9 cellular contexts compared by ENCODE assay signal in genomic region chr1:178531897-178532296, GRCh38. TPM values are rescaled to one million over a fixed set of nuclear protein-coding genes. Genes with fewer than 3 reads are reported as not detected.
DNase-seq lines count a peak whose midpoint lies in the region; ATAC-seq and TF ChIP-seq lines count a peak whose summit lies in the region.
"Had no signal": no experiment of that assay in that cellular context is flagged by ENCODE, and none has a peak within 500 bp of the region (broad histone marks: within the 10 kb centered on the region; RNA-seq: fewer than 3 reads in every experiment).

No MANE protein-coding gene starts in this region.

- H3K9me2 ChIP-seq in MM.1S (replicated peaks; ENCODE audit: insufficient read depth, low read length): no peaks in the 10 kb centered on the region

- H3K4me3 Mint-ChIP-seq in activated T-helper 1 cell treated with anti-CD3 and anti-CD28 coated beads, Interleukin-12 subunit alpha, Interleukin-12 subunit beta, Interleukin-2, Interleukin-4 antibody, amounts not matched to agents 30 ng/mL and 10 ng/mL and 1 ng/mL, durations not matched to agents 14 hours and 24 hours and 36 hours: no peak overlapping the region

- intact Hi-C loops in activated T-helper 1 cell treated with anti-CD3 and anti-CD28 coated beads, Interleukin-12 subunit alpha, Interleukin-12 subunit beta, Interleukin-2, Interleukin-4 antibody, amounts not matched to agents 30 ng/mL and 10 ng/mL and 1 ng/mL, durations not matched to agents 14 hours and 24 hours and 36 hours (cut with micrococcal nuclease): loop anchor here (1.0 to 2.0 kb wide), 3 partner anchors 10 to 470 kb away; no protein-coding TSS in a partner anchor

- ATAC-seq in GM21423 (IDR thresholded peaks at IDR 0.05; ENCODE audit: unreplicated experiment): peak; percentile 17
- ATAC-seq in esophagus mucosa: peak; percentile 19
- no peak for ATAC-seq in HG02885 (IDR thresholded peaks at IDR 0.05; ENCODE audit: poor library complexity, unreplicated experiment)

- no peaks in the 10 kb centered on the region for H4K20me1 ChIP-seq in MM.1S (ENCODE audit: insufficient read depth, low read length)

- peaks cover 7% of the 10 kb centered on the region for H3K4me1 Mint-ChIP-seq in activated T-helper 1 cell treated with anti-CD3 and anti-CD28 coated beads, Interleukin-12 subunit alpha, Interleukin-12 subunit beta, Interleukin-2, Interleukin-4 antibody, amounts not matched to agents 30 ng/mL and 10 ng/mL and 1 ng/mL, durations not matched to agents 14 hours and 24 hours and 36 hours (ENCODE audit: low read depth)

- no peak overlapping the region for H3K27ac Mint-ChIP-seq in activated T-helper 1 cell treated with anti-CD3 and anti-CD28 coated beads, Interleukin-12 subunit alpha, Interleukin-12 subunit beta, Interleukin-2, Interleukin-4 antibody, amounts not matched to agents 30 ng/mL and 10 ng/mL and 1 ng/mL, durations not matched to agents 14 hours and 24 hours and 36 hours

- TF ChIP-seq CTCF in MM.1S (IDR thresholded peaks at IDR 0.05; ENCODE audit: low read length) (no peak), BE2C (IDR thresholded peaks at IDR 0.05; ENCODE audit: low read depth, low read length) (no peak)

- H3K36me3 ChIP-seq in MM.1S (replicated peaks; ENCODE audit: insufficient read depth, low read length) (no peaks in the 10 kb centered on the region), BE2C (no peaks in the 10 kb centered on the region)
- H3K36me3 ChIP-seq: ascending aorta had no signal

- H3K4me1 ChIP-seq in MM.1S (ENCODE audit: low read length): 0 out of 2 replicates have a peak, but pooled peaks cover 3% of the 10 kb centered on the region
- H3K4me1 ChIP-seq in BE2C: no peaks in the 10 kb centered on the region
- H3K4me1 ChIP-seq: ascending aorta had no signal

- H3K27me3 Mint-ChIP-seq in activated T-helper 1 cell treated with anti-CD3 and anti-CD28 coated beads, Interleukin-12 subunit alpha, Interleukin-12 subunit beta, Interleukin-2, Interleukin-4 antibody, amounts not matched to agents 30 ng/mL and 10 ng/mL and 1 ng/mL, durations not matched to agents 14 hours and 24 hours and 36 hours (ENCODE audit: insufficient read depth): peaks cover 3% of the 10 kb centered on the region

- H3K36me3 Mint-ChIP-seq in activated T-helper 1 cell treated with anti-CD3 and anti-CD28 coated beads, Interleukin-12 subunit alpha, Interleukin-12 subunit beta, Interleukin-2, Interleukin-4 antibody, amounts not matched to agents 30 ng/mL and 10 ng/mL and 1 ng/mL, durations not matched to agents 14 hours and 24 hours and 36 hours (ENCODE audit: low read depth): no peaks in the 10 kb centered on the region

- no peaks in the 10 kb centered on the region for H3K79me2 ChIP-seq in MM.1S (ENCODE audit: low read length)

- H3K4me3 ChIP-seq in MM.1S (ENCODE audit: low read length) (no peak overlapping the region), BE2C (ENCODE audit: low read depth, low read length) (no peak overlapping the region)
- H3K4me3 ChIP-seq: ascending aorta had no signal

- H3F3A ChIP-seq in MM.1S (ENCODE audit: insufficient read depth, low read length): no peaks in the 10 kb centered on the region

- H3K27ac ChIP-seq in MM.1S (ENCODE audit: low read length): no peak overlapping the region
- H3K27ac ChIP-seq: ascending aorta had no signal

- DNase-seq in DMS79 treated with DMSO at 0.1 percent for 48 hours (lab: John Stamatoyannopoulos, UW): peak; percentile 83
- DNase-seq in MM.1S: no peak
- DNase-seq in BE2C: no peak
- no peak for DNase-seq in dedifferentiated amniotic fluid mesenchymal stem cell (ENCODE audit: extremely low spot score)
- DNase-seq in activated T-helper 1 cell treated with anti-CD3 and anti-CD28 coated beads, Interleukin-12 subunit alpha, Interleukin-12 subunit beta, Interleukin-2, Interleukin-4 antibody, amounts not matched to agents 30 ng/mL and 10 ng/mL and 1 ng/mL, durations not matched to agents 14 hours and 24 hours and 36 hours (ENCODE audit: low spot score): no peak

- H3K9me3 ChIP-seq in MM.1S (replicated peaks; ENCODE audit: insufficient read depth, low read length) (no peaks in the 10 kb centered on the region), BE2C (no peaks in the 10 kb centered on the region)
- H3K9me3 ChIP-seq: ascending aorta had no signal

- peak overlapping the region; percentile 48 for H2AFZ ChIP-seq in MM.1S (ENCODE audit: low read length)

- H3K9me3 Mint-ChIP-seq in activated T-helper 1 cell treated with anti-CD3 and anti-CD28 coated beads, Interleukin-12 subunit alpha, Interleukin-12 subunit beta, Interleukin-2, Interleukin-4 antibody, amounts not matched to agents 30 ng/mL and 10 ng/mL and 1 ng/mL, durations not matched to agents 14 hours and 24 hours and 36 hours: no peaks in the 10 kb centered on the region

- no peak overlapping the region for H3K9ac ChIP-seq in MM.1S (ENCODE audit: low read length)

- H3K4me2 ChIP-seq in MM.1S (ENCODE audit: low read depth, low read length): peak overlapping the region; percentile 34; the same call in 1 of the 2 replicates

- no peaks in the 10 kb centered on the region for H3K27me3 ChIP-seq in MM.1S (replicated peaks; ENCODE audit: insufficient read depth, low read length)
- H3K27me3 ChIP-seq in BE2C: no peaks in the 10 kb centered on the region
- H3K27me3 ChIP-seq: ascending aorta had no signal

RNA-seq across cellular contexts. Expression of gene TEX35, which starts 19.0 kb away (rescaled TPM):
- 0.12 TPM for total RNA-seq in esophagus mucosa
- not detected for polyA plus RNA-seq in BE2C (2012; ENCODE audit: insufficient read depth, insufficient read length, low read depth)
- total RNA-seq in activated T-helper 1 cell treated with anti-CD3 and anti-CD28 coated beads, Interleukin-12 subunit alpha, Interleukin-12 subunit beta, Interleukin-2, Interleukin-4 antibody, amounts not matched to agents 30 ng/mL and 10 ng/mL and 1 ng/mL, durations not matched to agents 14 hours and 24 hours and 36 hours: not detected in 2 replicates
- total RNA-seq: ascending aorta had no signal

RNA-seq across cellular contexts. Expression of gene CLEC20A, which starts 35.1 kb away (rescaled TPM):
- total RNA-seq in esophagus mucosa: not detected
- not detected for polyA plus RNA-seq in BE2C (2012; ENCODE audit: insufficient read depth, insufficient read length, low read depth)
- total RNA-seq in activated T-helper 1 cell treated with anti-CD3 and anti-CD28 coated beads, Interleukin-12 subunit alpha, Interleukin-12 subunit beta, Interleukin-2, Interleukin-4 antibody, amounts not matched to agents 30 ng/mL and 10 ng/mL and 1 ng/mL, durations not matched to agents 14 hours and 24 hours and 36 hours: not detected in 2 replicates
- total RNA-seq: ascending aorta had no signal
